In the genomic region with DNA sequence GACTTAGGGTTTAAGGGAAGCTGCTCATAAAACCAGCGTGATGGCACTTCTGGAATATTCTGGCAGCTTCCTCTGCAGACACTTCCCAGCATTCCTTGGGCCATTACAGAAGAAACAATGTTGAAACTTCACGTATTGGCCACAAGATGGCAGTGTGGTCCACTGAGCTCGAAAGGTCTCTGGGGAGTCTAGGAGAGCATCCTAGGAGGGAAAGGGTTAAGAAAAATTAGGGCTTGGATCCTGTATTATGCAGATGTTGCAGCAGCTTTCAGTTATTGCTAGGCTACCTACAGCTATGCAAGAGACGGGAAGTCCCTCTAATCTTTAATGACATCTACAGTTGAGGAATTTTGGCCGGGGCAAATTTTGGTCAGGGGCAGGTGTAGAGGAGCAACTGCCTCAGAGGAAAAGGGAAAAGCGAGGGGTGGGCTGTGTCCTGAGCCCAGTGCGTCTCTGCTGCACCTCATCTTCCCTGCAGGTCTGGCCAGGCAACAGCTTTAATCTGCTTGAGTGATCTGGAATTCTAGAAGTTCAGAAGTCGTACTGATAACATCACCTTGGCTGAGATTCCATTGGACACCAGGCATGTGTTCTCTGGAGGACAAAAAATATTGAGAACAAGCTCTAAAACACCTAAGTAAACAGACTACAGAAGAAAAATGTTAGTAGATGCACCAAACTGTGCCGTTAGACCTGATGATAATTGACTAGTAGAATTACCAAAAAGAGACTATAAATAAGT, we compare ENCODE assay signal across 8 cellular contexts.
DNase-seq lines count a peak whose midpoint lies in the region; ATAC-seq and TF ChIP-seq lines count a peak whose summit lies in the region.

No MANE protein-coding gene starts in this region.

- POLR2A ChIA-PET in SK-N-SH (lab: Yijun Ruan, JAX): no interaction called here

- WGBS in SK-N-SH (ENCODE audit: low lambda C conversion rate): 20% methylated on average over 9 of the region's 9 CpGs

- no peaks in the 10 kb centered on the region for H3K27me3 Mint-ChIP-seq in activated CD4-positive, alpha-beta T cell treated with anti-CD3 and anti-CD28 coated beads, Interleukin-2, amount 10 ng/mL, durations not matched to agents 24 days and 14 days

- peak; percentile 81 for DNase-seq in activated CD4-positive, alpha-beta T cell treated with anti-CD3 and anti-CD28 coated beads, Interleukin-2, amount 10 ng/mL, durations not matched to agents 24 days and 14 days
- DNase-seq in activated CD4-positive, alpha-beta T cell treated with anti-CD3 and anti-CD28 coated beads for 1 hour: no peak
- DNase-seq in SK-N-SH: peak; percentile 52
- peak; percentile 51 to 71 for DNase-seq in fibroblast of lung (ENCODE audit: low read depth in 2 of 2)
- DNase-seq in osteoblast (ENCODE audit: insufficient read length, low spot score, missing footprints): no peak
- no peak for DNase-seq in NCI-H2196 (lab: John Stamatoyannopoulos, UW; ENCODE audit: unreplicated experiment)

- peak overlapping the region; percentile 30 for H3K4me3 Mint-ChIP-seq in activated CD4-positive, alpha-beta T cell treated with anti-CD3 and anti-CD28 coated beads, Interleukin-2, amount 10 ng/mL, durations not matched to agents 24 days and 14 days

- H3K27ac ChIP-seq in SK-N-SH (ENCODE audit: low read depth in 2 of 2, low read length in 1 of 2) (no peak overlapping the region), fibroblast of lung (ENCODE audit: insufficient read depth, low read length) (no peak overlapping the region), osteoblast (ENCODE audit: low read depth, low read length) (peak overlapping the region; percentile 77)

- peak in 1 of 2 experiments; percentile 56; a peak in 2 of 4 replicates for TF ChIP-seq EP300 in SK-N-SH (IDR thresholded peaks at IDR 0.05; ENCODE audit: borderline replicate concordance in 1 of 2, low read depth in 1 of 2, low read length in 1 of 2)

- no peak overlapping the region for H3K4me2 ChIP-seq in SK-N-SH
- no peak overlapping the region for H3K4me2 ChIP-seq in fibroblast of lung (ENCODE audit: extremely low read depth, insufficient read depth, low read length)
- H3K4me2 ChIP-seq in osteoblast (ENCODE audit: insufficient read depth, low read length): no peak overlapping the region

- CTCF ChIA-PET in SK-N-SH (lab: Yijun Ruan, JAX): interaction anchor here (0.6 to 13.5 kb wide), 43 partner anchors 8 to 737 kb away, joined by 3 to 196 read pairs (median 4); a partner anchor contains a TSS

- H3K36me3 ChIP-seq in SK-N-SH (replicated peaks in 1 of 2; ENCODE audit: control insufficient read depth in 1 of 2, insufficient read depth in 2 of 2, low read length in 1 of 2): no peaks in the 10 kb centered on the region
- H3K36me3 ChIP-seq in fibroblast of lung (ENCODE audit: control insufficient read depth, insufficient read depth, low read length): no peaks in the 10 kb centered on the region
- H3K36me3 ChIP-seq in osteoblast (ENCODE audit: insufficient read depth, low read length): no peaks in the 10 kb centered on the region

- TF ChIP-seq CTCF in SK-N-SH (IDR thresholded peaks at IDR 0.05): peak; percentile 89
- peak; percentile 72 to 74 for TF ChIP-seq CTCF in fibroblast of lung (conservative IDR thresholded peaks at IDR 0.05 in 1 of 2, IDR thresholded peaks at IDR 0.05 in 1 of 2; ENCODE audit: low read depth in 1 of 2, low read length in 2 of 2)
- TF ChIP-seq CTCF in osteoblast (IDR thresholded peaks at IDR 0.05; ENCODE audit: extremely low read depth, low read depth, low read length): peak; percentile 82

- H3K4me3 ChIP-seq in SK-N-SH (ENCODE audit: low read depth in 2 of 2, low read length in 1 of 2): no peak overlapping the region
- H3K4me3 ChIP-seq in fibroblast of lung (replicated peaks in 1 of 4; ENCODE audit: control extremely low read depth in 1 of 4, insufficient read depth in 1 of 4, low read depth in 3 of 4, low read length in 4 of 4): no peak overlapping the region
- H3K4me3 ChIP-seq in osteoblast (ENCODE audit: insufficient read depth, low read length): no peak overlapping the region

- H2AFZ ChIP-seq in SK-N-SH (ENCODE audit: low read depth): peak overlapping the region; percentile 38; the same call in 1 of the 2 replicates
- H2AFZ ChIP-seq in fibroblast of lung (ENCODE audit: low read length): no peak overlapping the region
- H2AFZ ChIP-seq in osteoblast (ENCODE audit: low read length): no peak overlapping the region

- ATAC-seq in GM21381 (IDR thresholded peaks at IDR 0.05; ENCODE audit: unreplicated experiment): peak; percentile 83
- peak; percentile 65 for ATAC-seq in HG03521 (IDR thresholded peaks at IDR 0.05; ENCODE audit: unreplicated experiment)

- intact Hi-C loops in activated CD4-positive, alpha-beta T cell treated with anti-CD3 and anti-CD28 coated beads, Interleukin-2, amount 10 ng/mL, durations not matched to agents 24 days and 14 days (cut with micrococcal nuclease): no loop called here

- no peaks in the 10 kb centered on the region for H3K79me2 ChIP-seq in SK-N-SH (ENCODE audit: insufficient read depth)
- no peaks in the 10 kb centered on the region for H3K79me2 ChIP-seq in fibroblast of lung (ENCODE audit: control insufficient read depth, insufficient read depth, low read length)
- H3K79me2 ChIP-seq in osteoblast (ENCODE audit: insufficient read depth, low read length): no peaks in the 10 kb centered on the region

- H3K4me1 Mint-ChIP-seq in activated CD4-positive, alpha-beta T cell treated with anti-CD3 and anti-CD28 coated beads, Interleukin-2, amount 10 ng/mL, durations not matched to agents 24 days and 14 days: peaks cover 38% of the 10 kb centered on the region

- H3K4me1 ChIP-seq in SK-N-SH (ENCODE audit: control insufficient read depth in 1 of 2, insufficient read depth in 2 of 2, low read depth in 1 of 2, low read length in 1 of 2): peaks cover 7 to 13% of the 10 kb centered on the region in 2 experiments; a peak in 2 of 4 replicates
- H3K4me1 ChIP-seq in fibroblast of lung (ENCODE audit: control insufficient read depth, extremely low read depth, insufficient read depth, low read length): peaks cover 2% of the 10 kb centered on the region
- H3K4me1 ChIP-seq in osteoblast (ENCODE audit: insufficient read depth, low read length): peaks cover 35% of the 10 kb centered on the region

- H4K20me1 ChIP-seq in SK-N-SH (ENCODE audit: insufficient read depth): no peaks in the 10 kb centered on the region
- H4K20me1 ChIP-seq in fibroblast of lung (ENCODE audit: control insufficient read depth, extremely low read depth, insufficient read depth, low read length): no peaks in the 10 kb centered on the region
- no peaks in the 10 kb centered on the region for H4K20me1 ChIP-seq in osteoblast (ENCODE audit: insufficient read depth, low read length)

- no peaks in the 10 kb centered on the region for H3K9me3 Mint-ChIP-seq in activated CD4-positive, alpha-beta T cell treated with anti-CD3 and anti-CD28 coated beads, Interleukin-2, amount 10 ng/mL, durations not matched to agents 24 days and 14 days

- no peaks in the 10 kb centered on the region for H3K36me3 Mint-ChIP-seq in activated CD4-positive, alpha-beta T cell treated with anti-CD3 and anti-CD28 coated beads, Interleukin-2, amount 10 ng/mL, durations not matched to agents 24 days and 14 days (ENCODE audit: low read depth)

- H3K9ac ChIP-seq in SK-N-SH (no peak overlapping the region), fibroblast of lung (ENCODE audit: insufficient read depth, low read length) (no peak overlapping the region)

- H3K9me2 ChIP-seq in SK-N-SH: no peaks in the 10 kb centered on the region

- no peaks in the 10 kb centered on the region for H3K27me3 ChIP-seq in SK-N-SH (ENCODE audit: insufficient read depth)
- H3K27me3 ChIP-seq in fibroblast of lung (ENCODE audit: control insufficient read depth, insufficient read depth, low read length): no peaks in the 10 kb centered on the region
- H3K27me3 ChIP-seq in osteoblast (ENCODE audit: insufficient read depth, low read length): no peaks in the 10 kb centered on the region

- H3K9me3 ChIP-seq in SK-N-SH: no peaks in the 10 kb centered on the region
- no peaks in the 10 kb centered on the region for H3K9me3 ChIP-seq in fibroblast of lung (ENCODE audit: control insufficient read depth, insufficient read depth, low read depth, low read length)
- no peaks in the 10 kb centered on the region for H3K9me3 ChIP-seq in osteoblast (ENCODE audit: low read depth, low read length)

- no peaks in the 10 kb centered on the region for H3F3A ChIP-seq in SK-N-SH (replicated peaks; ENCODE audit: insufficient read depth)

- TF ChIP-seq RAD21 in SK-N-SH (IDR thresholded peaks at IDR 0.05; ENCODE audit: low read length): peak; percentile 71

- H3K27ac Mint-ChIP-seq in activated CD4-positive, alpha-beta T cell treated with anti-CD3 and anti-CD28 coated beads, Interleukin-2, amount 10 ng/mL, durations not matched to agents 24 days and 14 days: peak overlapping the region; percentile 22

TF ChIP-seq in SK-N-SH, 30 proteins besides CTCF, POLR2A, EP300 and RAD21:
- TF ChIP-seq FOSL2 (IDR thresholded peaks at IDR 0.05; ENCODE audit: borderline replicate concordance, low read depth): no peak
- TF ChIP-seq RCOR1 (IDR thresholded peaks at IDR 0.05; ENCODE audit: low read length): no peak
- TF ChIP-seq JUND (IDR thresholded peaks at IDR 0.05): no peak
- TF ChIP-seq RFX5 (IDR thresholded peaks at IDR 0.05; ENCODE audit: low read length): peak; percentile 66; the same call in 1 of the 2 replicates
- TF ChIP-seq FOXM1 (IDR thresholded peaks at IDR 0.05; ENCODE audit: low read depth): no peak
- TF ChIP-seq, protein P1, sequence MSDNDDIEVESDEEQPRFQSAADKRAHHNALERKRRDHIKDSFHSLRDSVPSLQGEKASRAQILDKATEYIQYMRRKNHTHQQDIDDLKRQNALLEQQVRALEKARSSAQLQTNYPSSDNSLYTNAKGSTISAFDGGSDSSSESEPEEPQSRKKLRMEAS (IDR thresholded peaks at IDR 0.05; ENCODE audit: low read depth): 0 out of 2 replicates have a peak, but pooled peaks have one; percentile 35
- TF ChIP-seq, protein P2, sequence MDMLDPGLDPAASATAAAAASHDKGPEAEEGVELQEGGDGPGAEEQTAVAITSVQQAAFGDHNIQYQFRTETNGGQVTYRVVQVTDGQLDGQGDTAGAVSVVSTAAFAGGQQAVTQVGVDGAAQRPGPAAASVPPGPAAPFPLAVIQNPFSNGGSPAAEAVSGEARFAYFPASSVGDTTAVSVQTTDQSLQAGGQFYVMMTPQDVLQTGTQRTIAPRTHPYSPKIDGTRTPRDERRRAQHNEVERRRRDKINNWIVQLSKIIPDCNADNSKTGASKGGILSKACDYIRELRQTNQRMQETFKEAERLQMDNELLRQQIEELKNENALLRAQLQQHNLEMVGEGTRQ (IDR thresholded peaks at IDR 0.05; ENCODE audit: borderline replicate concordance, low read depth, low read length): no peak
- peak; percentile 34; the same call in 1 of the 2 replicates for TF ChIP-seq MXI1 (IDR thresholded peaks at IDR 0.05; ENCODE audit: low read depth, low read length)
- TF ChIP-seq SMC3 (IDR thresholded peaks at IDR 0.05; ENCODE audit: low read depth, low read length): peak; percentile 55

Comparison
In these comparisons a context has a peak if more than half of its experiments do, and no peak if none do; other contexts are left out.
1. DNase-seq: peak in activated CD4-positive, alpha-beta T cell treated with anti-CD3 and anti-CD28 coated beads, Interleukin-2, amount 10 ng/mL, durations not matched to agents 24 days and 14 days (single experiment), SK-N-SH (single experiment) and fibroblast of lung (2 of 2); none in activated CD4-positive, alpha-beta T cell treated with anti-CD3 and anti-CD28 coated beads for 1 hour (single experiment), osteoblast (single experiment) and NCI-H2196 (single experiment).
2. Peak in every context shown above with its lines, with median percentiles within 50 percentile points of each other: CTCF ChIP-seq.